ENCODE assay signal across 7 cellular contexts in the genomic region with DNA sequence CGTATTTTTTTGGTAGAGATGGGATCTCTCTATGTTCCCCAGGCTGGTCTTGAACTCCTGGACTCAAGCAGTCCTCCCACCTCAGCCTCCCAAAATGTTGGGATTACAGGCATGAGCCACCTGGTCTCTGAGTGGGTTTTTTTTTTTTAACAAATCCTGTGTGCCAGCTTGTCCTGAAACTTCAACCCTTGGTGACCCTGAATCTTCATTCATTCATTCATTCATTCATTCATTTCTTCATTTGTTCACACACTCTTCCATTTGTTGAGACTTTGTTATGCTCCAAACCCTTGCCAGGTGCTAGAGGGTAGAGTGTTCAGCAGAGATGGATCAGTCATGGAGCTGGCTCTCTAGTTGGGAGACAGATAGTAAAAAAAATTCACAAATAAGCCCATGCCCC.
"Had no signal": no experiment of that assay in that cellular context is flagged by ENCODE, and none has a peak within 500 bp of the region (broad histone marks: within the 10 kb centered on the region; RNA-seq: fewer than 3 reads in every experiment).

No MANE protein-coding gene starts in this region.

- H3K4me3 ChIP-seq: GM23338 had no signal

- H3K27ac Mint-ChIP-seq: GM23338, IgD-negative memory B cell had no signal

- ATAC-seq: GM23338 had no signal

- H2AFZ ChIP-seq: GM23338 had no signal

- H3K4me3 Mint-ChIP-seq: GM23338, IgD-negative memory B cell had no signal

- H3K4me1 Mint-ChIP-seq: IgD-negative memory B cell had no signal

- FAIRE-seq: H1, H54 had no signal

- DNase-seq: H9, HCEC 1CT, KG1 had no signal
